In genomic region chr6:4358414-4359107, GRCh38 we compare ENCODE assay signal across 8 cellular contexts.
DNase-seq lines count a peak whose midpoint lies in the region; ATAC-seq lines count a peak whose summit lies in the region.

No MANE protein-coding gene starts in this region.

- no peak overlapping the region for H3K27ac Mint-ChIP-seq in activated CD4-positive, alpha-beta memory T cell treated with anti-CD3 and anti-CD28 coated beads, Interleukin-2, amount 10 ng/mL, durations not matched to agents 7 days and 5 days

- WGBS in trophoblast cell (ENCODE audit: extremely low coverage, insufficient coverage, insufficient read length) = no CpG with 5 or more reads among the region's 13 CpGs

- H4K8ac ChIP-seq in trophoblast cell (ENCODE audit: low read depth, low read length) = peak overlapping the region; percentile 74

- POLR2A ChIA-PET in activated CD4-positive, alpha-beta memory T cell treated with anti-CD3 and anti-CD28 coated beads, Interleukin-2, amount 10 ng/mL, durations not matched to agents 7 days and 5 days (lab: Charles Lee) = no interaction called here

- no peaks in the 10 kb centered on the region for H3K9me3 ChIP-seq in trophoblast cell (ENCODE audit: insufficient read depth, low read depth, low read length)

- H3K4me3 ChIP-seq in trophoblast cell (ENCODE audit: low read depth, low read length) = no peak overlapping the region

- H3K23ac ChIP-seq in trophoblast cell (ENCODE audit: low read length) = no peak overlapping the region

- H3K27me3 Mint-ChIP-seq in activated CD4-positive, alpha-beta memory T cell treated with anti-CD3 and anti-CD28 coated beads, Interleukin-2, amount 10 ng/mL, durations not matched to agents 7 days and 5 days = no peaks in the 10 kb centered on the region

- H3K79me2 ChIP-seq in trophoblast cell (ENCODE audit: control insufficient read depth, insufficient read depth, low read length, poor library complexity) = peaks cover 7% of the 10 kb centered on the region

- no peaks in the 10 kb centered on the region for H3K27me3 ChIP-seq in trophoblast cell (ENCODE audit: insufficient read depth, low read length)

- H3K4me2 ChIP-seq in trophoblast cell (ENCODE audit: low read length) = no peak overlapping the region

- H3K4me3 Mint-ChIP-seq in activated CD4-positive, alpha-beta memory T cell treated with anti-CD3 and anti-CD28 coated beads, Interleukin-2, amount 10 ng/mL, durations not matched to agents 7 days and 5 days = no peak overlapping the region

- CTCF ChIA-PET in activated CD4-positive, alpha-beta memory T cell treated with anti-CD3 and anti-CD28 coated beads, Interleukin-2, amount 10 ng/mL, durations not matched to agents 7 days and 5 days (lab: Charles Lee) = no interaction called here

- H3K4me1 ChIP-seq in trophoblast cell (ENCODE audit: control insufficient read depth in 1 of 2, insufficient read depth in 2 of 2, low read length in 2 of 2) = peaks cover 15 to 18% of the 10 kb centered on the region in 2 experiments

- H2BK5ac ChIP-seq in trophoblast cell (ENCODE audit: low read depth, low read length, poor library complexity) = peak overlapping the region; percentile 66

- H3K4ac ChIP-seq in trophoblast cell (ENCODE audit: low read depth, low read length) = peak overlapping the region; percentile 46

- H3K36me3 ChIP-seq in trophoblast cell (ENCODE audit: control insufficient read depth in 1 of 2, insufficient read depth in 2 of 2, low read length in 2 of 2) = no peaks in the 10 kb centered on the region

- no peak overlapping the region for H4K12ac ChIP-seq in trophoblast cell (ENCODE audit: low read depth, low read length)

- H4K91ac ChIP-seq in trophoblast cell (ENCODE audit: low read depth, low read length) = peak overlapping the region; percentile 92

- no peaks in the 10 kb centered on the region for H3K36me3 Mint-ChIP-seq in activated CD4-positive, alpha-beta memory T cell treated with anti-CD3 and anti-CD28 coated beads, Interleukin-2, amount 10 ng/mL, durations not matched to agents 7 days and 5 days (ENCODE audit: low read depth)

- H3K27ac ChIP-seq in trophoblast cell (ENCODE audit: low read depth, low read length) = no peak overlapping the region

- peaks cover 17% of the 10 kb centered on the region for H3K79me1 ChIP-seq in trophoblast cell (ENCODE audit: low read length)

- intact Hi-C loops in Right ventricle myocardium inferior (cut with DNase I) = loop anchor here (2.0 to 5.0 kb wide), 2 partner anchors 44 to 254 kb away; no protein-coding TSS in a partner anchor

- no peak overlapping the region for H2AFZ ChIP-seq in trophoblast cell (ENCODE audit: insufficient read depth, low read length, poor library complexity)

- H3K4me1 Mint-ChIP-seq in activated CD4-positive, alpha-beta memory T cell treated with anti-CD3 and anti-CD28 coated beads, Interleukin-2, amount 10 ng/mL, durations not matched to agents 7 days and 5 days = no peaks in the 10 kb centered on the region

- DNase-seq in AG08396 (ENCODE audit: low spot score) (peak; percentile 92), HPDE6-E6E7 (ENCODE audit: extremely low spot score) (peak; percentile 96), Right ventricle myocardium inferior (ENCODE audit: missing footprints) (peak; percentile 88), trophoblast cell (peak; percentile 97), NCI-H1105 (lab: John Stamatoyannopoulos, UW) (no peak)
- peak; percentile 17 for DNase-seq in activated CD4-positive, alpha-beta memory T cell treated with anti-CD3 and anti-CD28 coated beads, Interleukin-2, amount 10 ng/mL, durations not matched to agents 7 days and 5 days

- peak; percentile 95 for ATAC-seq in Right ventricle myocardium inferior
- ATAC-seq in HG03342 (IDR thresholded peaks at IDR 0.05; ENCODE audit: unreplicated experiment) = no peak
- ATAC-seq in HG02840 (IDR thresholded peaks at IDR 0.05; ENCODE audit: low FRiP score, unreplicated experiment) = no peak

- peak overlapping the region; percentile 66 for H3K14ac ChIP-seq in trophoblast cell (ENCODE audit: low read length)

- H3K9me3 Mint-ChIP-seq in activated CD4-positive, alpha-beta memory T cell treated with anti-CD3 and anti-CD28 coated beads, Interleukin-2, amount 10 ng/mL, durations not matched to agents 7 days and 5 days = peaks cover 2% of the 10 kb centered on the region

- H2BK12ac ChIP-seq in trophoblast cell (ENCODE audit: low read length) = peak overlapping the region; percentile 95

- H2BK120ac ChIP-seq in trophoblast cell (ENCODE audit: insufficient read depth, low read length, poor library complexity) = peak overlapping the region; percentile 91

- H3K9ac ChIP-seq in trophoblast cell (ENCODE audit: low read length) = no peak overlapping the region

- peak overlapping the region; percentile 44 for H3K18ac ChIP-seq in trophoblast cell (ENCODE audit: low read length)

- H2AK5ac ChIP-seq in trophoblast cell (ENCODE audit: low read length) = peak overlapping the region; percentile 78
